ENCODE assay signal across 8 cellular contexts in the genomic region with DNA sequence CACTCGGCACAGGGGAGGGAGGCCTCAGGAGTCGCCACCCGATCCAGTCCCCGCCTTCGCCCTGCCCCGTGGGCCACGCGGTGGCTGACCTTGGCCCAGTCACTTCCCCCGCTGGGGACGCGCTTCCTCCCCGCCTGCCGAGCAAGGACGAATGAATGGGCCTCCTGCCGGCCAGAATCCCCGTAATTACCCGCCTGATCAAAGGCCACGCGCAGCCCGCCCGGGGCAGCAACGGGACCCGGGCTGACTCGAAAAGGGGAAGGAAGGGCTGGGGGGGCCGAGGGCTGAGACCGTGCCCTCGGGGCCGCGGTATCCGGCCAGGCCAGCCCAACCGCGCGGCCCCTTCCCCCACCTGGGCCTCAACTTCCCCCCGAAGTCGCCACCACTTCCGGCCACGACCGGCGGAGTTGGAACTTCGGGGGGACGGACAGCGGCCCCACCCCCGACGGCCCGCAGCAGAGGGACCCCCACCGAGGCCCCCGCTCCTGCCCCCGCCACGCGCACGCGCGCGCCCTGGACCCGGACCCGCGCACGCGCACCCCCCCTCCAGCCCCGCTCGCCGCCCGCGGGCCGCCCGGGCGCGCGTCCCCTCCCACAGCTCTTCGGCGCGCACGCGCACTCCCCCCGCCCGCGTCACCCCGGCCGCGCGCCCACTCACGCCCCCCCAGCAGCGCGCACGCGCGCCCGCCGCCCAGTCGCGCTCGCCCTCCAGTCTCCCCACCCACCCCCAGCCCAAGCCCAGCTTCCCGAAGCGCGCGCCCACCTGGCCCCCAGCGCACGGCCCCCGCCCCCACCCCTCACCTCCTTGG. TPM values are rescaled to one million over a fixed set of nuclear protein-coding genes. Genes with fewer than 3 reads are reported as not detected.
DNase-seq lines count a peak whose midpoint lies in the region; ATAC-seq and TF ChIP-seq lines count a peak whose summit lies in the region.

No MANE protein-coding gene starts in this region.

- peak overlapping the region; percentile 90 to 95 (median 94) for H3K4me3 Mint-ChIP-seq in IgD-negative memory B cell
- H3K4me3 Mint-ChIP-seq in activated naive CD8-positive, alpha-beta T cell treated with anti-CD3 and anti-CD28 coated beads for 36 hours = peak overlapping the region; percentile 90

- in situ Hi-C loops in Caki2 (cut with HindIII; ENCODE audit: low pct_unique_long_range_greater_than_20kb, low sequenced_read_pairs) = no loop called here

- ATAC-seq in GM21390 (IDR thresholded peaks at IDR 0.05; ENCODE audit: unreplicated experiment) = peak; percentile 28
- peak; percentile 44 for ATAC-seq in SK-N-SH treated with all-trans-retinoic acid at 6 μM for 48 hours
- ATAC-seq in upper lobe of right lung = peak; percentile 66

- peak; percentile 25 for TF ChIP-seq CTCF in upper lobe of right lung (IDR thresholded peaks at IDR 0.05)

- no peaks in the 10 kb centered on the region for H3K9me3 ChIP-seq in upper lobe of right lung

- intact Hi-C loops in cardiac septum (cut with DNase I) (loop anchor here (1.0 kb wide), 1 partner anchor 20 kb away; no protein-coding TSS in a partner anchor), posterior vena cava (cut with DNase I) (no loop called here), upper lobe of right lung (cut with DNase I) (no loop called here)

- no peaks in the 10 kb centered on the region for H3K9me3 Mint-ChIP-seq in IgD-negative memory B cell
- no peaks in the 10 kb centered on the region for H3K9me3 Mint-ChIP-seq in activated naive CD8-positive, alpha-beta T cell treated with anti-CD3 and anti-CD28 coated beads for 36 hours

- no peaks in the 10 kb centered on the region for H3K27me3 ChIP-seq in upper lobe of right lung

- no peaks in the 10 kb centered on the region for H3K36me3 ChIP-seq in upper lobe of right lung

- H3K27ac Mint-ChIP-seq in IgD-negative memory B cell = peak overlapping the region; percentile 96 to 98 (median 98)
- peak overlapping the region; percentile 94 for H3K27ac Mint-ChIP-seq in activated naive CD8-positive, alpha-beta T cell treated with anti-CD3 and anti-CD28 coated beads for 36 hours

- H3K4me1 Mint-ChIP-seq in IgD-negative memory B cell = peaks cover 13 to 30% (median 26%) of the 10 kb centered on the region in 3 donors
- H3K4me1 Mint-ChIP-seq in activated naive CD8-positive, alpha-beta T cell treated with anti-CD3 and anti-CD28 coated beads for 36 hours = peaks cover 27% of the 10 kb centered on the region

- H3K36me3 Mint-ChIP-seq in IgD-negative memory B cell = no peaks in the 10 kb centered on the region
- peaks cover 16% of the 10 kb centered on the region for H3K36me3 Mint-ChIP-seq in activated naive CD8-positive, alpha-beta T cell treated with anti-CD3 and anti-CD28 coated beads for 36 hours

- no peaks in the 10 kb centered on the region for H3K27me3 Mint-ChIP-seq in IgD-negative memory B cell
- no peaks in the 10 kb centered on the region for H3K27me3 Mint-ChIP-seq in activated naive CD8-positive, alpha-beta T cell treated with anti-CD3 and anti-CD28 coated beads for 36 hours

- peak overlapping the region; percentile 80 for H3K4me3 ChIP-seq in upper lobe of right lung

- DNase-seq in Caki2 (ENCODE audit: low read depth) (peak; percentile 84), cardiac septum (ENCODE audit: low spot score) (peak; percentile 95), posterior vena cava (ENCODE audit: low spot score) (peak; percentile 95), upper lobe of right lung (peak; percentile 93)
- DNase-seq in activated naive CD8-positive, alpha-beta T cell treated with anti-CD3 and anti-CD28 coated beads for 36 hours = peak; percentile 90

- H3K27ac ChIP-seq in upper lobe of right lung = peak overlapping the region; percentile 93

- peaks cover 40% of the 10 kb centered on the region for H3K4me1 ChIP-seq in upper lobe of right lung

TF ChIP-seq in SK-N-SH treated with all-trans-retinoic acid at 6 μM for 48 hours, 23 proteins besides CTCF, POLR2A, EP300 and RAD21:
- TF ChIP-seq SNAI2 (CRISPR knock-in tag; IDR thresholded peaks at IDR 0.05) (peak; percentile 35; the same call in 1 of the 2 replicates), ZFP3 (CRISPR knock-in tag; IDR thresholded peaks at IDR 0.05) (no peak), ARNTL (CRISPR knock-in tag; IDR thresholded peaks at IDR 0.05; ENCODE audit: borderline replicate concordance, low read depth) (no peak)
- TF ChIP-seq, protein P1, sequence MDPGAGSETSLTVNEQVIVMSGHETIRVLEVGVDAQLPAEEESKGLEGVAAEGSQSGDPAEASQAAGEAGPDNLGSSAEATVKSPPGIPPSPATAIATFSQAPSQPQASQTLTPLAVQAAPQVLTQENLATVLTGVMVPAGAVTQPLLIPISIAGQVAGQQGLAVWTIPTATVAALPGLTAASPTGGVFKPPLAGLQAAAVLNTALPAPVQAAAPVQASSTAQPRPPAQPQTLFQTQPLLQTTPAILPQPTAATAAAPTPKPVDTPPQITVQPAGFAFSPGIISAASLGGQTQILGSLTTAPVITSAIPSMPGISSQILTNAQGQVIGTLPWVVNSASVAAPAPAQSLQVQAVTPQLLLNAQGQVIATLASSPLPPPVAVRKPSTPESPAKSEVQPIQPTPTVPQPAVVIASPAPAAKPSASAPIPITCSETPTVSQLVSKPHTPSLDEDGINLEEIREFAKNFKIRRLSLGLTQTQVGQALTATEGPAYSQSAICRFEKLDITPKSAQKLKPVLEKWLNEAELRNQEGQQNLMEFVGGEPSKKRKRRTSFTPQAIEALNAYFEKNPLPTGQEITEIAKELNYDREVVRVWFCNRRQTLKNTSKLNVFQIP (CRISPR knock-in tag; IDR thresholded peaks at IDR 0.05; ENCODE audit: borderline replicate concordance, low read depth) = no peak

RNA-seq across cellular contexts. Expression of a gene that starts 0.5 kb away (rescaled TPM):
- 63.4 and 64.2 TPM in 2 replicates for total RNA-seq in Caki2 (2014; rRNA removed; shearing (Covaris generic); ENCODE audit: low replicate concordance)
- polyA plus RNA-seq in IgD-negative memory B cell = 2.8 TPM
- 10 to 100 TPM; 34.2 to 35.6 TPM for total RNA-seq in activated naive CD8-positive, alpha-beta T cell treated with anti-CD3 and anti-CD28 coated beads for 36 hours
- 29.5 TPM for total RNA-seq in cardiac septum
- total RNA-seq in posterior vena cava = 10 to 100 TPM; 19.0 to 24.7 TPM
- 40.7 TPM for total RNA-seq in upper lobe of right lung

RNA-seq across cellular contexts. Expression of a gene that starts 20.5 kb away (rescaled TPM):
- 30.9 and 31.3 TPM in 2 replicates for total RNA-seq in Caki2 (2014; rRNA removed; shearing (Covaris generic); ENCODE audit: low replicate concordance)
- polyA plus RNA-seq in IgD-negative memory B cell = 19.5 TPM
- 10 to 100 TPM; 28.6 to 33.7 TPM for total RNA-seq in activated naive CD8-positive, alpha-beta T cell treated with anti-CD3 and anti-CD28 coated beads for 36 hours
- total RNA-seq in cardiac septum (22.9 TPM), posterior vena cava (10 to 100 TPM; 17.8 to 23.8 TPM), upper lobe of right lung (37.3 TPM)

RNA-seq across cellular contexts. Expression of a gene that starts 55.2 kb away (rescaled TPM):
- total RNA-seq in Caki2 (2014; rRNA removed; shearing (Covaris generic); ENCODE audit: low replicate concordance) = not detected in 2 replicates
- not detected for polyA plus RNA-seq in IgD-negative memory B cell
- not detected for total RNA-seq in activated naive CD8-positive, alpha-beta T cell treated with anti-CD3 and anti-CD28 coated beads for 36 hours
- not detected for total RNA-seq in cardiac septum
- not detected for total RNA-seq in posterior vena cava
- total RNA-seq in upper lobe of right lung = not detected

Comparison
In these comparisons a context has a peak if more than half of its experiments do, and no peak if none do; other contexts are left out.
1. Peak in every context shown above with its lines: DNase-seq, ATAC-seq, H3K4me3 ChIP-seq and H3K27ac ChIP-seq.